8 cellular contexts compared by ENCODE assay signal in the genomic region with DNA sequence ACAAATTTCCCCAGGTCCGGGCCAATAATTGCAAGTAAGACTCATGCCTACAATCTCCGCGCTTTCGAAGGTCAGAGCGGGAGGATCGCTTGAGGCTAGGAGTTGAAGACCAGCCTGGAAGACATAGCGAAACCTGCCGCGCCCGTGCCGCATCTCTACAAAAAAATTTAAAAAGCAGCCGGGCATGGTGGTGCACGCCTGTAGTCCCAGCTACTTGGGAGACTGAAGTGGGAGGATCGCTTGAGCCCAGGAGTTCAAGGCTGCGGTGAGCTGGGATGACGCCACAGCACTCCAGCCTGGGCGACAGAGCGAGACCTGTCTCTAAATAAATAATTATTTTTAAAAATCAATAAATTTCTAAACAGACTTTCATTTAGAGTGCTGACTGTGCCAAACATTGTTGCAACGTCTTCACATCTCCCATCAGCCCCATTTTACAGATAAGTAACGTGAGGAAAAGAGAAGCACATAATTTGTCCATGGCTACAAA. TPM values are rescaled to one million over a fixed set of nuclear protein-coding genes. Genes with fewer than 3 reads are reported as not detected.
DNase-seq lines count a peak whose midpoint lies in the region; ATAC-seq and TF ChIP-seq lines count a peak whose summit lies in the region.

No MANE protein-coding gene starts in this region.

- peaks cover 6% of the 10 kb centered on the region for H3K9me3 ChIP-seq in SK-N-SH
- H3K9me3 ChIP-seq in heart left ventricle: peaks cover 0 to 9% (median 0%) of the 10 kb centered on the region in 12 donors
- peaks cover 0 to 4% (median 0%) of the 10 kb centered on the region in 3 donors for H3K9me3 ChIP-seq in skeletal muscle tissue (ENCODE audit: control insufficient read depth in 3 of 3, low read length in 3 of 3)

- H4K20me1 ChIP-seq in SK-N-SH (ENCODE audit: insufficient read depth): no peaks in the 10 kb centered on the region

- no peaks in the 10 kb centered on the region for H3K9me2 ChIP-seq in SK-N-SH

- H3K4me3 ChIP-seq in SK-N-SH (ENCODE audit: low read depth in 2 of 2, low read length in 1 of 2): peak overlapping the region; percentile 77 to 97
- H3K4me3 ChIP-seq in heart left ventricle: peak overlapping the region; percentile 61 to 93 (median 84)
- peak overlapping the region; percentile 83 to 96 (median 92) for H3K4me3 ChIP-seq in skeletal muscle tissue (ENCODE audit: low read length in 3 of 3)

- intact Hi-C loops in heart left ventricle (cut with DNase I): loop anchor here in 4 of 10 donors (1.0 to 5.0 kb wide), 4 partner anchors 21 to 110 kb away; a partner anchor contains a TSS

- ATAC-seq in heart left ventricle (peak; percentile 7 to 40 (median 21)), HG02852 (IDR thresholded peaks at IDR 0.05; ENCODE audit: unreplicated experiment) (no peak)

- H3K27ac ChIP-seq in SK-N-SH (ENCODE audit: low read depth in 2 of 2, low read length in 1 of 2) (no peak overlapping the region), heart left ventricle (no peak overlapping the region), skeletal muscle tissue (ENCODE audit: low read depth, low read length) (no peak overlapping the region)

- TF ChIP-seq EP300 in SK-N-SH (IDR thresholded peaks at IDR 0.05; ENCODE audit: borderline replicate concordance in 1 of 2, low read depth in 1 of 2, low read length in 1 of 2): no peak

- peak overlapping the region; percentile 94 for H3K4me2 ChIP-seq in SK-N-SH

- peaks cover 41% of the 10 kb centered on the region for H3K27me3 Mint-ChIP-seq in activated CD4-positive, alpha-beta T cell treated with anti-CD3 and anti-CD28 coated beads, Interleukin-2, amount 10 ng/mL, durations not matched to agents 7 days and 5 days

- H2AFZ ChIP-seq in SK-N-SH (ENCODE audit: low read depth): peak overlapping the region; percentile 100

- no peaks in the 10 kb centered on the region for H3K36me3 Mint-ChIP-seq in activated CD4-positive, alpha-beta T cell treated with anti-CD3 and anti-CD28 coated beads, Interleukin-2, amount 10 ng/mL, durations not matched to agents 7 days and 5 days (ENCODE audit: low read depth)

- H3K4me1 ChIP-seq in SK-N-SH (ENCODE audit: control insufficient read depth in 1 of 2, insufficient read depth in 2 of 2, low read depth in 1 of 2, low read length in 1 of 2): peaks cover 0 to 5% of the 10 kb centered on the region in 2 experiments; a peak in 2 of 4 replicates
- peaks cover 0 to 11% (median 5%) of the 10 kb centered on the region in 12 donors for H3K4me1 ChIP-seq in heart left ventricle
- H3K4me1 ChIP-seq in skeletal muscle tissue (ENCODE audit: control insufficient read depth in 3 of 3, insufficient read depth in 3 of 3, low read length in 3 of 3): peaks cover 7 to 8% (median 7%) of the 10 kb centered on the region in 3 donors

- no peak for DNase-seq in activated CD4-positive, alpha-beta T cell treated with anti-CD3 and anti-CD28 coated beads, Interleukin-2, amount 10 ng/mL, durations not matched to agents 7 days and 5 days
- no peak for DNase-seq in activated CD4-positive, alpha-beta T cell treated with anti-CD3 and anti-CD28 coated beads for 48 hours
- no peak for DNase-seq in SK-N-SH
- DNase-seq in heart left ventricle: peak in 1 of 5 donors; percentile 25
- no peak for DNase-seq in AML-193 (lab: John Stamatoyannopoulos, UW)
- no peak for DNase-seq in DMS79 (lab: John Stamatoyannopoulos, UW)

- H3K79me2 ChIP-seq in SK-N-SH (ENCODE audit: insufficient read depth): no peaks in the 10 kb centered on the region

- H3K27me3 ChIP-seq in SK-N-SH (ENCODE audit: insufficient read depth) (no peaks in the 10 kb centered on the region), heart left ventricle (peaks cover 0 to 7% (median 0%) of the 10 kb centered on the region in 9 donors), skeletal muscle tissue (ENCODE audit: control insufficient read depth in 3 of 3, insufficient read depth in 3 of 3, low read length in 3 of 3) (no peaks in the 10 kb centered on the region)

- TF ChIP-seq POLR2A in heart left ventricle (IDR thresholded peaks at IDR 0.05): no peak

- no peak for TF ChIP-seq RAD21 in SK-N-SH (IDR thresholded peaks at IDR 0.05; ENCODE audit: low read length)

- CTCF ChIA-PET in activated CD4-positive, alpha-beta T cell treated with anti-CD3 and anti-CD28 coated beads, Interleukin-2, amount 10 ng/mL, durations not matched to agents 7 days and 5 days (lab: Charles Lee): interaction anchor here (1.0 to 1.6 kb wide), 3 partner anchors 16 to 343 kb away, joined by 3 to 4 read pairs (median 3); no protein-coding TSS in a partner anchor
- CTCF ChIA-PET in SK-N-SH (lab: Yijun Ruan, JAX): interaction anchor here (0.6 to 1.9 kb wide), 2 partner anchors 59 to 1927 kb away, joined by 4 read pairs; no protein-coding TSS in a partner anchor

- H3K27ac Mint-ChIP-seq in activated CD4-positive, alpha-beta T cell treated with anti-CD3 and anti-CD28 coated beads, Interleukin-2, amount 10 ng/mL, durations not matched to agents 7 days and 5 days: peak overlapping the region; percentile 83

- H3K9me3 Mint-ChIP-seq in activated CD4-positive, alpha-beta T cell treated with anti-CD3 and anti-CD28 coated beads, Interleukin-2, amount 10 ng/mL, durations not matched to agents 7 days and 5 days: peaks cover 13% of the 10 kb centered on the region

- H3K4me3 Mint-ChIP-seq in activated CD4-positive, alpha-beta T cell treated with anti-CD3 and anti-CD28 coated beads, Interleukin-2, amount 10 ng/mL, durations not matched to agents 7 days and 5 days: peak overlapping the region; percentile 88

- H3K36me3 ChIP-seq in SK-N-SH (replicated peaks in 1 of 2; ENCODE audit: control insufficient read depth in 1 of 2, insufficient read depth in 2 of 2, low read length in 1 of 2) (no peaks in the 10 kb centered on the region), heart left ventricle (no peaks in the 10 kb centered on the region), skeletal muscle tissue (ENCODE audit: control insufficient read depth in 3 of 3, insufficient read depth in 3 of 3, low read length in 3 of 3) (no peaks in the 10 kb centered on the region)

- peaks cover 4% of the 10 kb centered on the region for H3F3A ChIP-seq in SK-N-SH (replicated peaks; ENCODE audit: insufficient read depth)

- peak overlapping the region; percentile 75 for H3K9ac ChIP-seq in SK-N-SH
- H3K9ac ChIP-seq in skeletal muscle tissue (ENCODE audit: low read depth in 1 of 3, low read length in 3 of 3): peak overlapping the region; percentile 20 to 85 (median 80)

- TF ChIP-seq CTCF in SK-N-SH (IDR thresholded peaks at IDR 0.05) (no peak), heart left ventricle (IDR thresholded peaks at IDR 0.05) (no peak)

- 4% methylated on average over 20 of the region's 20 CpGs for whole genome bisulfite sequencing in SK-N-SH (ENCODE audit: low lambda C conversion rate)
- WGBS in heart left ventricle, 4 donors: 15 to 18% (median 16%) methylated on average over 20 of the region's 20 CpGs

- peaks cover 14% of the 10 kb centered on the region for H3K4me1 Mint-ChIP-seq in activated CD4-positive, alpha-beta T cell treated with anti-CD3 and anti-CD28 coated beads, Interleukin-2, amount 10 ng/mL, durations not matched to agents 7 days and 5 days

- POLR2A ChIA-PET in activated CD4-positive, alpha-beta T cell treated with anti-CD3 and anti-CD28 coated beads, Interleukin-2, amount 10 ng/mL, durations not matched to agents 7 days and 5 days (lab: Charles Lee): no interaction called here
- POLR2A ChIA-PET in SK-N-SH (lab: Yijun Ruan, JAX): interaction anchor here (0.8 to 1.0 kb wide), 3 partner anchors 24 to 111 kb away, joined by 3 to 4 read pairs (median 3); a partner anchor contains a TSS

TF ChIP-seq in SK-N-SH, 30 proteins besides CTCF, POLR2A, EP300 and RAD21:
- TF ChIP-seq SMC3 (IDR thresholded peaks at IDR 0.05; ENCODE audit: low read depth, low read length): no peak

RNA-seq across cellular contexts. Expression of a gene that starts 0.5 kb away (rescaled TPM):
- not detected for total RNA-seq in activated CD4-positive, alpha-beta T cell treated with anti-CD3 and anti-CD28 coated beads, Interleukin-2, amount 10 ng/mL, durations not matched to agents 7 days and 5 days
- 0.23 and 0.35 TPM in 2 replicates for polyA plus RNA-seq in SK-N-SH (2012; rRNA removed)
- 0.28 and 0.37 TPM in 2 replicates for polyA plus RNA-seq in SK-N-SH (2012; cell fraction: cytosol; rRNA removed)
- 0.66 and 0.85 TPM in 2 replicates for polyA plus RNA-seq in SK-N-SH (2012; cell fraction: nucleus; rRNA removed)
- total RNA-seq in heart left ventricle: under 1 TPM in 3 of 9 donors, not detected in 6; 0.19 to 0.84 (median 0.25) TPM
- under 1 TPM; 0.11 TPM for polyA plus RNA-seq in heart left ventricle
- total RNA-seq in skeletal muscle tissue: 2.1 TPM

RNA-seq across cellular contexts. Expression of a gene that starts 22.0 kb away (rescaled TPM):
- 100 to 1,000 TPM; 129 to 139 TPM for total RNA-seq in activated CD4-positive, alpha-beta T cell treated with anti-CD3 and anti-CD28 coated beads, Interleukin-2, amount 10 ng/mL, durations not matched to agents 7 days and 5 days
- polyA plus RNA-seq in SK-N-SH (2012; rRNA removed): 114 and 126 TPM in 2 replicates
- polyA plus RNA-seq in SK-N-SH (2012; cell fraction: cytosol; rRNA removed): 145 and 188 TPM in 2 replicates
- 58.2 and 67.8 TPM in 2 replicates for polyA plus RNA-seq in SK-N-SH (2012; cell fraction: nucleus; rRNA removed)
- 100 to 1,000 TPM; 194 to 372 (median 209) TPM for total RNA-seq in heart left ventricle
- polyA plus RNA-seq in heart left ventricle: 100 to 1,000 TPM; 434 to 699 TPM
- 53.2 TPM for total RNA-seq in skeletal muscle tissue

RNA-seq across cellular contexts. Expression of a gene that starts 36.3 kb away (rescaled TPM):
- 1 to 10 TPM in 1 of 2 experiments, under 1 TPM in 1; 0.81 to 1.3 TPM for total RNA-seq in activated CD4-positive, alpha-beta T cell treated with anti-CD3 and anti-CD28 coated beads, Interleukin-2, amount 10 ng/mL, durations not matched to agents 7 days and 5 days
- polyA plus RNA-seq in SK-N-SH (2012; rRNA removed): 0.47 and 0.49 TPM in 2 replicates
- 0.33 and 0.46 TPM in 2 replicates for polyA plus RNA-seq in SK-N-SH (2012; cell fraction: cytosol; rRNA removed)
- 0.58 and 0.73 TPM in 2 replicates for polyA plus RNA-seq in SK-N-SH (2012; cell fraction: nucleus; rRNA removed)
- total RNA-seq in heart left ventricle: 1 to 10 TPM in 2 of 9 donors, under 1 TPM in 7; 0.59 to 1.9 (median 0.94) TPM
- under 1 TPM; 0.46 to 0.61 TPM for polyA plus RNA-seq in heart left ventricle
- not detected for total RNA-seq in skeletal muscle tissue
